12 cellular contexts compared by ENCODE assay signal in the genomic region with DNA sequence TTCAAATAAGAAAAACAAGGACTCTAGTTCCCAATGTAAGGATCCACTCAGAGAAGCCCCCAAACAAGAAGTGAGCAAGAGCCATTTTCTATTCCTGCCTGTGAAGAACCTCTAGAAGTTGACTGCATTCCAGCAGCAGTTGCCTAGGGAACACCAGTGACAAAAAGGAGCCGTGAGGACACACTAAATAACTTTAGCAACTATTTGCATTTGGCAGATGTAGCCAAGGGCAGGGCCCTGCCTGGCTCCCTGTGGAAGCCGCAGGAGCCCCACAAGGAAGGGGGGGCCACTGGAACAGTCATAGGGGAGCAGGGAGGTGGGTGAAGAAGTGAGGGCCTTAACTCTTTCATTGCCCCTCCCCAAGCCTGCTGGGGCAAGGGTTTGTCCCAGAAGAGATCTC.
DNase-seq lines count a peak whose midpoint lies in the region; ATAC-seq and TF ChIP-seq lines count a peak whose summit lies in the region.
"Had no signal": no experiment of that assay in that cellular context is flagged by ENCODE, and none has a peak within 500 bp of the region (broad histone marks: within the 10 kb centered on the region; RNA-seq: fewer than 3 reads in every experiment).

No MANE protein-coding gene starts in this region.

- H3K36me3 ChIP-seq in breast epithelium, result no peaks in the 10 kb centered on the region
- no peaks in the 10 kb centered on the region for H3K36me3 ChIP-seq in mammary epithelial cell (ENCODE audit: insufficient read depth, low read length)
- no peaks in the 10 kb centered on the region for H3K36me3 ChIP-seq in mesendoderm (ENCODE audit: control insufficient read depth, insufficient read depth, low read length)
- H3K36me3 ChIP-seq in upper lobe of right lung, result no peaks in the 10 kb centered on the region

- H2BK120ac ChIP-seq in mesendoderm (ENCODE audit: low read depth, low read length), result no peak overlapping the region

- H2AK5ac ChIP-seq in mesendoderm (ENCODE audit: low read length), result no peak overlapping the region

- H4K5ac ChIP-seq in mesendoderm (ENCODE audit: low read length), result no peak overlapping the region

- no peaks in the 10 kb centered on the region for H3K79me1 ChIP-seq in mesendoderm (ENCODE audit: low read length)

- peak; percentile 72 to 82 for DNase-seq in breast epithelium (ENCODE audit: low spot score in 2 of 2)
- DNase-seq in mammary epithelial cell, result no peak
- DNase-seq in ecto neural progenitor cell (ENCODE audit: low spot score), result peak; percentile 57
- DNase-seq in mesendoderm, result peak; percentile 86
- no peak for DNase-seq in upper lobe of right lung
- no peak for DNase-seq in HuH-7 (ENCODE audit: low spot score)
- DNase-seq in SK-N-DZ (ENCODE audit: low spot score), result no peak
- DNase-seq: AML-193, IMR-90, NCI-H446 treated with DMSO at 0.1 percent for 48 hours had no signal

- H3K56ac ChIP-seq in mesendoderm (ENCODE audit: low read length), result no peak overlapping the region

- in situ Hi-C loops in mammary epithelial cell (cut with MboI; ENCODE audit: low sequenced_read_pairs in 2 of 2), result loop anchor here in 1 of 2 donors (25.0 kb wide), 1 partner anchor 293 kb away; no protein-coding TSS in a partner anchor

- no peak overlapping the region for H2BK15ac ChIP-seq in mesendoderm (replicated peaks; ENCODE audit: low read depth)

- no TSS peak for BruUV-seq in mammary epithelial cell (replicated peaks; lab: Mats Ljungman, UMichigan)

- peaks cover 8 to 17% of the 10 kb centered on the region in 2 donors for H3K4me1 ChIP-seq in breast epithelium
- peaks cover 3% of the 10 kb centered on the region for H3K4me1 ChIP-seq in mammary epithelial cell (ENCODE audit: insufficient read depth, low read length)
- H3K4me1 ChIP-seq in mesendoderm (ENCODE audit: control insufficient read depth, low read depth, low read length), result no peaks in the 10 kb centered on the region
- peaks cover 18% of the 10 kb centered on the region for H3K4me1 ChIP-seq in upper lobe of right lung

- 0% methylated on average over 2 of the region's 2 CpGs for WGBS in mammary epithelial cell (ENCODE audit: low coverage, missing lambda C conversion rate)
- WGBS in mesendoderm (ENCODE audit: extremely low coverage, insufficient coverage, low lambda C conversion rate), result no CpG with 5 or more reads among the region's 2 CpGs

- peak overlapping the region; percentile 80 to 91 for H3K27ac ChIP-seq in breast epithelium
- H3K27ac ChIP-seq in mammary epithelial cell (ENCODE audit: insufficient read depth, low read depth, low read length), result no peak overlapping the region
- H3K27ac ChIP-seq in mesendoderm (ENCODE audit: low read depth, low read length), result no peak overlapping the region
- peak overlapping the region; percentile 51 for H3K27ac ChIP-seq in upper lobe of right lung

- H3K9me3 ChIP-seq in breast epithelium, result no peaks in the 10 kb centered on the region
- no peaks in the 10 kb centered on the region for H3K9me3 ChIP-seq in mammary epithelial cell (replicated peaks; ENCODE audit: insufficient read depth, low read length)
- no peaks in the 10 kb centered on the region for H3K9me3 ChIP-seq in upper lobe of right lung

- no peak overlapping the region for H4K8ac ChIP-seq in mesendoderm (ENCODE audit: low read depth, low read length)

- no peak overlapping the region for H2AFZ ChIP-seq in mammary epithelial cell (ENCODE audit: low read depth, low read length)

- no peak overlapping the region for H3K9ac ChIP-seq in mammary epithelial cell (ENCODE audit: insufficient read depth, low read length)
- H3K9ac ChIP-seq in mesendoderm (ENCODE audit: low read length), result no peak overlapping the region

- no peaks in the 10 kb centered on the region for H4K20me1 ChIP-seq in mammary epithelial cell (ENCODE audit: insufficient read depth, low read length)

- no peak overlapping the region for H2BK5ac ChIP-seq in mesendoderm (ENCODE audit: low read length)

- no peak for TF ChIP-seq POLR2A in breast epithelium (IDR thresholded peaks at IDR 0.05)

- H3K4me3 ChIP-seq in breast epithelium (peak overlapping the region in 1 of 3 donors; percentile 35), mammary epithelial cell (replicated peaks in 1 of 3; ENCODE audit: insufficient read depth in 1 of 3, low read depth in 2 of 3, low read length in 3 of 3) (no peak overlapping the region), mesendoderm (ENCODE audit: low read length) (no peak overlapping the region), upper lobe of right lung (no peak overlapping the region)

- no peaks in the 10 kb centered on the region for H3K27me3 ChIP-seq in breast epithelium
- peaks cover 17% of the 10 kb centered on the region for H3K27me3 ChIP-seq in mammary epithelial cell (ENCODE audit: insufficient read depth, low read length)
- no peaks in the 10 kb centered on the region for H3K27me3 ChIP-seq in mesendoderm (ENCODE audit: insufficient read depth, low read length, poor library complexity)
- H3K27me3 ChIP-seq in upper lobe of right lung, result no peaks in the 10 kb centered on the region

- CTCF ChIA-PET in mammary epithelial cell (lab: Charles Lee; ENCODE audit: low non-redundant PET), result no interaction called here

- dilution Hi-C loops in mammary epithelial cell (cut with HindIII; ENCODE audit: low sequenced_read_pairs), result no loop called here

- no peak overlapping the region for H3K4ac ChIP-seq in mesendoderm (ENCODE audit: low read depth, low read length)

- H3K79me2 ChIP-seq in mammary epithelial cell (ENCODE audit: insufficient read depth, low read length) (no peaks in the 10 kb centered on the region), mesendoderm (ENCODE audit: control insufficient read depth, insufficient read depth, low read length) (no peaks in the 10 kb centered on the region)

- H3K23ac ChIP-seq in mesendoderm (ENCODE audit: low read length), result no peak overlapping the region

- H3K4me2 ChIP-seq in mammary epithelial cell (ENCODE audit: insufficient read depth, low read depth, low read length), result no peak overlapping the region
- H3K4me2 ChIP-seq in mesendoderm (ENCODE audit: low read length), result no peak overlapping the region

- ATAC-seq in upper lobe of right lung, result peak; percentile 74
- ATAC-seq in HG03354 (IDR thresholded peaks at IDR 0.05; ENCODE audit: poor library complexity, severe bottlenecking, unreplicated experiment), result no peak
- ATAC-seq: natural killer cell treated with Interleukin-12 subunit alpha and Interleukin-12 subunit beta and Interleukin-15 and Interleukin-18, amount 100 ng/mL, for 72 hours had no signal

- intact Hi-C loops in breast epithelium (cut with DNase I; ENCODE audit: low total_unique reads) (no loop called here), mammary epithelial cell (cut with micrococcal nuclease) (loop anchor here (5.0 to 10.0 kb wide), 2 partner anchors 210 to 283 kb away; no protein-coding TSS in a partner anchor), upper lobe of right lung (cut with DNase I) (no loop called here)

- no peak overlapping the region for H3K18ac ChIP-seq in mesendoderm (ENCODE audit: low read length)

- no peak for TF ChIP-seq CTCF in breast epithelium (IDR thresholded peaks at IDR 0.05)
- no peak for TF ChIP-seq CTCF in mammary epithelial cell (conservative IDR thresholded peaks at IDR 0.05 in 1 of 2, IDR thresholded peaks at IDR 0.05 in 1 of 2; ENCODE audit: extremely low read depth in 1 of 2, insufficient read depth in 1 of 2, low read depth in 1 of 2, low read length in 2 of 2)
- no peak for TF ChIP-seq CTCF in upper lobe of right lung (IDR thresholded peaks at IDR 0.05)

Comparison
In these comparisons a context has a peak if more than half of its experiments do, and no peak if none do; other contexts are left out.
1. DNase-seq: peak in breast epithelium (2 of 2), ecto neural progenitor cell (single experiment) and mesendoderm (single experiment); none in mammary epithelial cell (single experiment), upper lobe of right lung (single experiment), HuH-7 (single experiment) and SK-N-DZ (single experiment).
2. H3K27ac ChIP-seq: peak in breast epithelium (2 of 2) and upper lobe of right lung (single experiment); none in mammary epithelial cell (single experiment) and mesendoderm (single experiment).